ENCODE assay signal across 8 cellular contexts in genomic region chr2:221554769-221555510, GRCh38. TPM values are rescaled to one million over a fixed set of nuclear protein-coding genes. Genes with fewer than 3 reads are reported as not detected.
DNase-seq lines count a peak whose midpoint lies in the region; ATAC-seq and TF ChIP-seq lines count a peak whose summit lies in the region.

No MANE protein-coding gene starts in this region.

- no peak overlapping the region for H3K4me2 ChIP-seq in mammary epithelial cell (ENCODE audit: insufficient read depth, low read depth, low read length)

- no peak overlapping the region for H2AFZ ChIP-seq in mammary epithelial cell (ENCODE audit: low read depth, low read length)

- no peaks in the 10 kb centered on the region for H3K9me3 ChIP-seq in mucosa of descending colon
- H3K9me3 ChIP-seq in mammary epithelial cell (replicated peaks; ENCODE audit: insufficient read depth, low read length) = no peaks in the 10 kb centered on the region

- H4K20me1 ChIP-seq in mammary epithelial cell (ENCODE audit: insufficient read depth, low read length) = no peaks in the 10 kb centered on the region

- H3K4me1 ChIP-seq in mucosa of descending colon (ENCODE audit: low read depth) (no peaks in the 10 kb centered on the region), mammary epithelial cell (ENCODE audit: insufficient read depth, low read length) (no peaks in the 10 kb centered on the region)

- no peaks in the 10 kb centered on the region for H3K27me3 ChIP-seq in H7 (ENCODE audit: control insufficient read depth, insufficient read depth, low read length)
- H3K27me3 ChIP-seq in mammary epithelial cell (ENCODE audit: insufficient read depth, low read length) = no peaks in the 10 kb centered on the region

- H3K36me3 ChIP-seq in H7 (replicated peaks; ENCODE audit: control insufficient read depth, insufficient read depth, low read length) = no peaks in the 10 kb centered on the region
- no peaks in the 10 kb centered on the region for H3K36me3 ChIP-seq in mucosa of descending colon (ENCODE audit: low read depth)
- no peaks in the 10 kb centered on the region for H3K36me3 ChIP-seq in mammary epithelial cell (ENCODE audit: insufficient read depth, low read length)

- no peak overlapping the region for H3K9ac ChIP-seq in mammary epithelial cell (ENCODE audit: insufficient read depth, low read length)

- H3K27ac ChIP-seq in mammary epithelial cell (ENCODE audit: insufficient read depth, low read depth, low read length) = no peak overlapping the region

- intact Hi-C loops in mucosa of descending colon (cut with DNase I, micrococcal nuclease) = no loop called here
- intact Hi-C loops in mammary epithelial cell (cut with micrococcal nuclease) = no loop called here

- TF ChIP-seq CTCF in mucosa of descending colon (IDR thresholded peaks at IDR 0.05) (no peak), mammary epithelial cell (conservative IDR thresholded peaks at IDR 0.05 in 1 of 2, IDR thresholded peaks at IDR 0.05 in 1 of 2; ENCODE audit: extremely low read depth in 1 of 2, insufficient read depth in 1 of 2, low read depth in 1 of 2, low read length in 2 of 2) (no peak)

- in situ Hi-C loops in mammary epithelial cell (cut with MboI; ENCODE audit: low sequenced_read_pairs in 2 of 2) = loop anchor here in 1 of 2 donors (25.0 kb wide), 1 partner anchor 1818 kb away; no protein-coding TSS in a partner anchor

- 41% methylated on average over 4 of the region's 4 CpGs for WGBS in mammary epithelial cell (ENCODE audit: low coverage, missing lambda C conversion rate)

- DNase-seq in NCI-H82 (lab: John Stamatoyannopoulos, UW) (peak; percentile 19), NCI-H82 treated with DMSO at 0.1 percent for 48 hours (lab: John Stamatoyannopoulos, UW; ENCODE audit: unreplicated experiment) (no peak), H7 (peak; percentile 35), NCI-H1048 (lab: John Stamatoyannopoulos, UW) (peak; percentile 93), mucosa of descending colon (no peak), NCI-H146 treated with DMSO at 0.1 percent for 48 hours (lab: John Stamatoyannopoulos, UW; ENCODE audit: unreplicated experiment) (no peak), mammary epithelial cell (no peak), AML-193 (lab: John Stamatoyannopoulos, UW) (no peak)

- ATAC-seq in mucosa of descending colon = peak; percentile 45

- CTCF ChIA-PET in mammary epithelial cell (lab: Charles Lee; ENCODE audit: low non-redundant PET) = no interaction called here

- H3K79me2 ChIP-seq in mammary epithelial cell (ENCODE audit: insufficient read depth, low read length) = no peaks in the 10 kb centered on the region

- dilution Hi-C loops in mammary epithelial cell (cut with HindIII; ENCODE audit: low sequenced_read_pairs) = no loop called here

- H3K4me3 ChIP-seq in H7 (ENCODE audit: insufficient read depth, low read depth, low read length) = no peak overlapping the region
- no peak overlapping the region for H3K4me3 ChIP-seq in mucosa of descending colon
- no peak overlapping the region for H3K4me3 ChIP-seq in mammary epithelial cell (replicated peaks in 1 of 3; ENCODE audit: insufficient read depth in 1 of 3, low read depth in 2 of 3, low read length in 3 of 3)

- no TSS peak for BruUV-seq in mammary epithelial cell (replicated peaks; lab: Mats Ljungman, UMichigan)

RNA-seq across cellular contexts. Expression of gene EPHA4, which starts 17.2 kb away (rescaled TPM):
- total RNA-seq in H7 (2014; rRNA removed; shearing (Covaris generic)) = 9.9 and 20.2 TPM in 2 replicates
- total RNA-seq in mucosa of descending colon = 10 to 100 TPM; 21.4 to 36.8 (median 21.9) TPM
- total RNA-seq in mammary epithelial cell = 10 to 100 TPM in 1 of 2 donors, 1 to 10 TPM in 1; 3.9 to 55.5 TPM
- 2.0 TPM for polyA plus RNA-seq in mammary epithelial cell
- 11.3 TPM for polyA minus RNA-seq in mammary epithelial cell

Comparison
In these comparisons a context has a peak if more than half of its experiments do, and no peak if none do; other contexts are left out.
1. DNase-seq: peak in NCI-H82 (single experiment), H7 (single experiment) and NCI-H1048 (single experiment); none in NCI-H82 treated with DMSO at 0.1 percent for 48 hours (single experiment), mucosa of descending colon (0 of 3), NCI-H146 treated with DMSO at 0.1 percent for 48 hours (single experiment), mammary epithelial cell (single experiment) and AML-193 (0 of 2).